20 cellular contexts compared by ENCODE assay signal in genomic region chr3:194624956-194625355, GRCh38.
"Had no signal": no experiment of that assay in that cellular context is flagged by ENCODE, and none has a peak within 500 bp of the region (broad histone marks: within the 10 kb centered on the region; RNA-seq: fewer than 3 reads in every experiment).

No MANE protein-coding gene starts in this region.

- H3K27me3 ChIP-seq: SJCRH30 had no signal

- H3K4me3 ChIP-seq: SJCRH30 had no signal

- H3K27ac ChIP-seq: RWPE1, SJCRH30 had no signal

- DNase-seq: IMR-90, Kasumi-1, KG1, MM.1S, NCI-H1092 treated with DMSO at 0.1 percent for 48 hours, NCI-H1436, NCI-H187, NCI-H2029, NCI-H2081 treated with DMSO at 0.1 percent for 48 hours, NCI-H2171, NCI-H226, NCI-H446, NCI-H510A, NCI-H524 treated with DMSO at 0.1 percent for 48 hours, NCI-H69, NCI-H774, SHP77 treated with DMSO at 0.1 percent for 48 hours, SJCRH30 had no signal

- H3K9me3 ChIP-seq: SJCRH30 had no signal

- ATAC-seq: SK-N-SH treated with all-trans-retinoic acid at 6 μM for 48 hours had no signal
